ENCODE assay signal across 25 cellular contexts in genomic region chr4:8727131-8727530, GRCh38.
DNase-seq lines count a peak whose midpoint lies in the region; ATAC-seq and TF ChIP-seq lines count a peak whose summit lies in the region.
"Had no signal": no experiment of that assay in that cellular context is flagged by ENCODE, and none has a peak within 500 bp of the region (broad histone marks: within the 10 kb centered on the region; RNA-seq: fewer than 3 reads in every experiment).

No MANE protein-coding gene starts in this region.

- intact Hi-C loops in natural killer cell (cut with micrococcal nuclease) (no loop called here), upper lobe of right lung (cut with DNase I) (no loop called here)

- peaks cover 4 to 8% of the 10 kb centered on the region in 2 donors for H3K27me3 Mint-ChIP-seq in natural killer cell treated with Interleukin-12 subunit alpha and Interleukin-12 subunit beta and Interleukin-15 and Interleukin-18, amount 100 ng/mL, for 72 hours
- no peaks in the 10 kb centered on the region for H3K27me3 Mint-ChIP-seq in natural killer cell (ENCODE audit: low read depth in 2 of 2)
- H3K27me3 Mint-ChIP-seq in neural progenitor cell (ENCODE audit: insufficient read depth, low read depth): peaks cover 8% of the 10 kb centered on the region

- H3K27me3 ChIP-seq in neural progenitor cell (no peaks in the 10 kb centered on the region), upper lobe of right lung (peaks cover 10% of the 10 kb centered on the region), SJCRH30 (peaks cover 60% of the 10 kb centered on the region)

- H3F3A ChIP-seq in neural progenitor cell (ENCODE audit: low read depth): no peaks in the 10 kb centered on the region

- no peaks in the 10 kb centered on the region for H4K20me1 ChIP-seq in neural progenitor cell (ENCODE audit: low read depth)

- H3K27ac ChIP-seq in neural progenitor cell (no peak overlapping the region), upper lobe of right lung (no peak overlapping the region), SJCRH30 (no peak overlapping the region)
- H3K27ac ChIP-seq: 22Rv1, C4-2B, WERI-Rb-1 had no signal

- H3K36me3 ChIP-seq in neural progenitor cell: no peaks in the 10 kb centered on the region
- no peaks in the 10 kb centered on the region for H3K36me3 ChIP-seq in upper lobe of right lung
- no peaks in the 10 kb centered on the region for H3K36me3 ChIP-seq in SJCRH30
- H3K36me3 ChIP-seq: WERI-Rb-1 had no signal

- H3K4me2 ChIP-seq in neural progenitor cell: no peak overlapping the region

- H3K4me3 ChIP-seq in neural progenitor cell (no peak overlapping the region), upper lobe of right lung (no peak overlapping the region), SJCRH30 (no peak overlapping the region)

- H3K36me3 Mint-ChIP-seq in natural killer cell treated with Interleukin-12 subunit alpha and Interleukin-12 subunit beta and Interleukin-15 and Interleukin-18, amount 100 ng/mL, for 72 hours: no peaks in the 10 kb centered on the region
- H3K36me3 Mint-ChIP-seq in natural killer cell (no peaks in the 10 kb centered on the region), neural progenitor cell (no peaks in the 10 kb centered on the region)
- H3K36me3 Mint-ChIP-seq: activated naive CD8-positive, alpha-beta T cell treated with anti-CD3 and anti-CD28 coated beads for 36 hours had no signal

- no peak overlapping the region for H3K4me3 Mint-ChIP-seq in natural killer cell treated with Interleukin-12 subunit alpha and Interleukin-12 subunit beta and Interleukin-15 and Interleukin-18, amount 100 ng/mL, for 72 hours
- H3K4me3 Mint-ChIP-seq in natural killer cell (no peak overlapping the region), neural progenitor cell (no peak overlapping the region)
- H3K4me3 Mint-ChIP-seq: activated naive CD8-positive, alpha-beta T cell treated with anti-CD3 and anti-CD28 coated beads for 36 hours had no signal

- H3K4me1 Mint-ChIP-seq in natural killer cell treated with Interleukin-12 subunit alpha and Interleukin-12 subunit beta and Interleukin-15 and Interleukin-18, amount 100 ng/mL, for 72 hours (ENCODE audit: low read depth in 2 of 2): peaks cover 0 to 9% of the 10 kb centered on the region in 2 donors
- H3K4me1 Mint-ChIP-seq in natural killer cell: peaks cover 0 to 10% of the 10 kb centered on the region in 2 donors
- no peaks in the 10 kb centered on the region for H3K4me1 Mint-ChIP-seq in neural progenitor cell
- H3K4me1 Mint-ChIP-seq: activated naive CD8-positive, alpha-beta T cell treated with anti-CD3 and anti-CD28 coated beads for 36 hours had no signal

- no peaks in the 10 kb centered on the region for H3K9me3 ChIP-seq in neural progenitor cell (ENCODE audit: low read depth)
- H3K9me3 ChIP-seq in upper lobe of right lung: no peaks in the 10 kb centered on the region
- H3K9me3 ChIP-seq in SJCRH30 (replicated peaks): no peaks in the 10 kb centered on the region
- H3K9me3 ChIP-seq: Caco-2 had no signal

- ATAC-seq in activated CD4-positive, CD25-positive, alpha-beta regulatory T cell treated with anti-CD3 and anti-CD28 coated beads, Interleukin-2, amount 50 U/mL, for 24 hours: no peak
- no peak for ATAC-seq in natural killer cell treated with Interleukin-12 subunit alpha and Interleukin-12 subunit beta and Interleukin-15 and Interleukin-18, amount 100 ng/mL, for 72 hours
- ATAC-seq in natural killer cell (no peak), upper lobe of right lung (no peak)

- peak; percentile 11 for DNase-seq in activated CD4-positive, CD25-positive, alpha-beta regulatory T cell treated with anti-CD3 and anti-CD28 coated beads, Interleukin-2, amount 50 U/mL, for 72 hours
- DNase-seq in natural killer cell treated with Interleukin-12 subunit alpha and Interleukin-12 subunit beta and Interleukin-15 and Interleukin-18, amount 100 ng/mL, for 72 hours (ENCODE audit: low spot score): peak; percentile 39
- DNase-seq in natural killer cell (no peak), neural progenitor cell (ENCODE audit: low spot score) (no peak), upper lobe of right lung (peak; percentile 29), SJCRH30 (no peak), T1000 (lab: John Stamatoyannopoulos, UW) (no peak)
- DNase-seq: activated naive CD8-positive, alpha-beta T cell treated with anti-CD3 and anti-CD28 coated beads for 36 hours; anterior cingulate cortex; Caco-2; DMS53; hippocampal formation; IMR-90; mesenchymal stem cell; MV-4-11; NCI-H146; NCI-H226; NCI-H526 treated with DMSO at 0.1 percent for 48 hours; SIG-M5; stimulated activated CD4-positive, alpha-beta T cell treated with anti-CD3 and anti-CD28 coated beads, Interleukin-4, amount 100 ng/mL, for 24 hours; substantia nigra had no signal

- no peaks in the 10 kb centered on the region for H3K79me2 ChIP-seq in neural progenitor cell (ENCODE audit: low read depth)

- peak overlapping the region in 1 of 2 donors; percentile 81 for H3K27ac Mint-ChIP-seq in natural killer cell treated with Interleukin-12 subunit alpha and Interleukin-12 subunit beta and Interleukin-15 and Interleukin-18, amount 100 ng/mL, for 72 hours
- peak overlapping the region in 1 of 2 donors; percentile 27 for H3K27ac Mint-ChIP-seq in natural killer cell
- peak overlapping the region; percentile 17 for H3K27ac Mint-ChIP-seq in neural progenitor cell
- H3K27ac Mint-ChIP-seq: activated naive CD8-positive, alpha-beta T cell treated with anti-CD3 and anti-CD28 coated beads for 36 hours had no signal

- no peaks in the 10 kb centered on the region for H3K9me3 Mint-ChIP-seq in natural killer cell treated with Interleukin-12 subunit alpha and Interleukin-12 subunit beta and Interleukin-15 and Interleukin-18, amount 100 ng/mL, for 72 hours
- no peaks in the 10 kb centered on the region for H3K9me3 Mint-ChIP-seq in natural killer cell
- peaks cover 4% of the 10 kb centered on the region for H3K9me3 Mint-ChIP-seq in neural progenitor cell
- H3K9me3 Mint-ChIP-seq: activated naive CD8-positive, alpha-beta T cell treated with anti-CD3 and anti-CD28 coated beads for 36 hours had no signal

- H2AFZ ChIP-seq in neural progenitor cell (replicated peaks): no peak overlapping the region

- H3K4me1 ChIP-seq in neural progenitor cell: no peaks in the 10 kb centered on the region
- H3K4me1 ChIP-seq in upper lobe of right lung: no peaks in the 10 kb centered on the region
- H3K4me1 ChIP-seq in SJCRH30: no peaks in the 10 kb centered on the region
- H3K4me1 ChIP-seq: Caco-2 had no signal

- no peak overlapping the region for H3K9ac ChIP-seq in neural progenitor cell

- TF ChIP-seq CTCF in natural killer cell (IDR thresholded peaks at IDR 0.05): no peak
- TF ChIP-seq CTCF in neural progenitor cell (IDR thresholded peaks at IDR 0.05): no peak
- TF ChIP-seq CTCF in upper lobe of right lung (IDR thresholded peaks at IDR 0.05): no peak

Comparison
In these comparisons a context has a peak if more than half of its experiments do, and no peak if none do; other contexts are left out.
1. DNase-seq: peak in activated CD4-positive, CD25-positive, alpha-beta regulatory T cell treated with anti-CD3 and anti-CD28 coated beads, Interleukin-2, amount 50 U/mL, for 72 hours (single experiment), natural killer cell treated with Interleukin-12 subunit alpha and Interleukin-12 subunit beta and Interleukin-15 and Interleukin-18, amount 100 ng/mL, for 72 hours (single experiment) and upper lobe of right lung (single experiment); none in natural killer cell (single experiment), neural progenitor cell (single experiment), SJCRH30 (0 of 2) and T1000 (single experiment).